In genomic region chr13:73693215-73693614, GRCh38 we compare ENCODE assay signal across 20 cellular contexts.
"Had no signal": no experiment of that assay in that cellular context is flagged by ENCODE, and none has a peak within 500 bp of the region (broad histone marks: within the 10 kb centered on the region; RNA-seq: fewer than 3 reads in every experiment).

No MANE protein-coding gene starts in this region.

- H3K27ac ChIP-seq: RWPE1 had no signal

- H3K9me3 ChIP-seq: MG63, SK-N-SH had no signal

- ATAC-seq: HepG2 had no signal

- DNase-seq: IMR-90, Karpas-422, KG1, MG63, NCI-H1092, NCI-H1105 treated with DMSO at 0.1 percent for 48 hours, NCI-H1417 treated with DMSO at 0.1 percent for 48 hours, NCI-H146, NCI-H1694 treated with DMSO at 0.1 percent for 48 hours, NCI-H1930, NCI-H2081, NCI-H2107, NCI-H2227 treated with DMSO at 0.1 percent for 48 hours, NCI-H524, NCI-H526 treated with DMSO at 0.1 percent for 48 hours, NCI-H774, SHP77, SK-N-SH had no signal

- H3K27me3 ChIP-seq: MG63 had no signal

- H3K36me3 ChIP-seq: MG63 had no signal

- H3K4me3 ChIP-seq: MG63 had no signal
